ENCODE assay signal across 8 cellular contexts in genomic region chr6:83065511-83066192, GRCh38. TPM values are rescaled to one million over a fixed set of nuclear protein-coding genes. Genes with fewer than 3 reads are reported as not detected.
DNase-seq lines count a peak whose midpoint lies in the region; ATAC-seq, FAIRE-seq and TF ChIP-seq lines count a peak whose summit lies in the region.

TSS of gene UBE3D (minus strand) at chr6:83065841. CDS start at chr6:83065718, 123 bp downstream.

- H2AFZ ChIP-seq in OCI-LY1 (ENCODE audit: low read length), result peak within 1 kb of the TSS; percentile 89; the same call in 1 of the 2 replicates

- peaks cover 44% of the 10 kb centered on the region for H3K79me2 ChIP-seq in OCI-LY1 (ENCODE audit: insufficient read depth, low read length)

- H3K9ac ChIP-seq in OCI-LY1 (ENCODE audit: low read length), result peak within 1 kb of the TSS; percentile 89

- 2% methylated on average over 48 of the region's 48 CpGs for WGBS in esophagus, 2 donors

- H4K20me1 ChIP-seq in OCI-LY1 (ENCODE audit: insufficient read depth, low read length), result no peaks in the 10 kb centered on the region

- TF ChIP-seq CTCF in D721Med (IDR thresholded peaks at IDR 0.05; ENCODE audit: insufficient read depth, missing control alignments), result peak; percentile 80
- peak; percentile 85 for TF ChIP-seq CTCF in OCI-LY1 (IDR thresholded peaks at IDR 0.05; ENCODE audit: low read length)

- DNase-seq in D721Med (ENCODE audit: insufficient read length, low spot score) (peak; percentile 64), HPDE6-E6E7 (ENCODE audit: extremely low spot score) (peak; percentile 82), activated T-cell treated with anti-CD3 and anti-CD28 coated beads for 4 hours (peak; percentile 90), myocyte (ENCODE audit: low read depth) (peak; percentile 90)
- peak; percentile 81 to 84 for DNase-seq in stimulated activated CD8-positive, alpha-beta memory T cell treated with anti-CD3 and anti-CD28 coated beads, Interleukin-7, amount 100 ng/mL, for 4 hours (ENCODE audit: low read depth in 2 of 2)

- H3K4me1 ChIP-seq in OCI-LY1 (ENCODE audit: insufficient read depth, low read length, severe bottlenecking) (peaks cover 63% of the 10 kb centered on the region), esophagus (ENCODE audit: control insufficient read depth in 2 of 2, insufficient read depth in 2 of 2, low read length in 1 of 2) (no peaks in the 10 kb centered on the region)

- H3K9me3 ChIP-seq in OCI-LY1 (ENCODE audit: low read length), result no peaks in the 10 kb centered on the region
- no peaks in the 10 kb centered on the region for H3K9me3 ChIP-seq in esophagus (ENCODE audit: control insufficient read depth in 2 of 2, insufficient read depth in 1 of 2, low read depth in 1 of 2, low read length in 1 of 2)

- no peaks in the 10 kb centered on the region for H3K9me2 ChIP-seq in OCI-LY1 (ENCODE audit: low read depth, low read length)

- peaks cover 9% of the 10 kb centered on the region; the same call in 1 of the 2 replicates for H3K36me3 ChIP-seq in OCI-LY1 (ENCODE audit: insufficient read depth, low read length)
- no peaks in the 10 kb centered on the region for H3K36me3 ChIP-seq in esophagus (ENCODE audit: control insufficient read depth in 2 of 2, insufficient read depth in 2 of 2, low read length in 1 of 2)

- FAIRE-seq in D721Med (lab: Jason Lieb, UNC), result no peak

- H3K27me3 ChIP-seq in OCI-LY1 (ENCODE audit: insufficient read depth, low read length) (no peaks in the 10 kb centered on the region), esophagus (ENCODE audit: control insufficient read depth in 1 of 2, insufficient read depth in 2 of 2, low read length in 2 of 2) (no peaks in the 10 kb centered on the region)

- H3K4me3 ChIP-seq in OCI-LY1 (ENCODE audit: low read depth, low read length, poor library complexity, severe bottlenecking), result peak within 1 kb of the TSS; percentile 88
- peak within 1 kb of the TSS; percentile 69 to 75 for H3K4me3 ChIP-seq in esophagus (ENCODE audit: low read depth in 1 of 2, low read length in 2 of 2)

- ATAC-seq in GM19468 (IDR thresholded peaks at IDR 0.05; ENCODE audit: extremely low read depth, unreplicated experiment), result peak; percentile 70

- H3K4me2 ChIP-seq in OCI-LY1 (ENCODE audit: low read length), result peak within 1 kb of the TSS; percentile 77

- no peaks in the 10 kb centered on the region for H3F3A ChIP-seq in OCI-LY1 (ENCODE audit: insufficient read depth, low read length)

- H3K27ac ChIP-seq in OCI-LY1 (ENCODE audit: low read depth, low read length, poor library complexity, severe bottlenecking) (peak within 1 kb of the TSS; percentile 64), esophagus (ENCODE audit: low read depth in 2 of 2, low read length in 1 of 2) (peak within 1 kb of the TSS; percentile 6 to 20)

RNA-seq across cellular contexts. Expression of gene UBE3D, which starts in this region (rescaled TPM):
- polyA plus RNA-seq in esophagus, result 1 to 10 TPM; 2.3 to 5.9 TPM
- 5.0 and 6.2 TPM in 2 replicates for total RNA-seq in myocyte
- polyA plus RNA-seq in myocyte (2012), result 3.2 TPM

Comparison
In these comparisons a context has a peak if more than half of its experiments do, and no peak if none do; other contexts are left out.
1. Peak in every context shown above with its lines: DNase-seq, ATAC-seq, H3K4me3 ChIP-seq and H3K27ac ChIP-seq.